Comparison of ENCODE assay signal across 11 cellular contexts in the genomic region with DNA sequence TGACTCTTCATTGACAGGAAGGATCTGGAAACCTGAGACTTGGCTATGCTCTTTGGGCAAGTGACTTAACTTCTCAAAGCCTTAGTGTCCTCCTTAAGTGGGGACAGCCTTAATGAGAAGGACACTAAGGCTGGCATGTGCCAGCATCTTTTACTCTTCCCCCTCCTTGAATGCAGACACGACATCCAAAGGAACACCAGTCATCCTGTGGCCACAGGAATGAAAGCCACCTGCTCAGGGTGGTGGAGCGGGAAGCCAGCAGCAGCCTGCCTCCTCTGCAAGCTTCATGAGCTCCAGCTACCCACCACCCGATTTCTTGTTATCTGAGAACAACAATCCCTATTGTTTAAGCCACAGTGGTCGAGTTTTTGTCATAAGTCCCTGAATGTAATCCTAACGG. TPM values are rescaled to one million over a fixed set of nuclear protein-coding genes. Genes with fewer than 3 reads are reported as not detected.
"Had no signal": no experiment of that assay in that cellular context is flagged by ENCODE, and none has a peak within 500 bp of the region (broad histone marks: within the 10 kb centered on the region; RNA-seq: fewer than 3 reads in every experiment).

No MANE protein-coding gene starts in this region.

- ATAC-seq: GM23338, HCT116 had no signal

- DNase-seq: GM23248, GOT3, H7, H9, HCEC 1CT, HFFc6 had no signal

- H3K4me1 ChIP-seq: HAP-1 had no signal

- H3K4me2 ChIP-seq: GM23338 had no signal

- H3K9me3 ChIP-seq: HAP-1 had no signal

- H3K27ac Mint-ChIP-seq: GM23338, H9, HFFc6 had no signal

- FAIRE-seq: H1, H54 had no signal

- H2AFZ ChIP-seq: GM23248, GM23338 had no signal

- H3K27ac ChIP-seq: GM23248 had no signal

- H3K4me3 ChIP-seq: GM23248, GM23338, HAP-1 had no signal

- H3K4me1 Mint-ChIP-seq: GM23338, H9 had no signal

- H3K36me3 ChIP-seq: HAP-1 had no signal

- H3K9ac ChIP-seq: GM23248 had no signal

- H3K4me3 Mint-ChIP-seq: GM23338, H9, HFFc6 had no signal

RNA-seq across cellular contexts. Expression of gene MAK, which starts 46.2 kb away (rescaled TPM):
- total RNA-seq: GM23248, HFFc6 had no signal
